In the genomic region with DNA sequence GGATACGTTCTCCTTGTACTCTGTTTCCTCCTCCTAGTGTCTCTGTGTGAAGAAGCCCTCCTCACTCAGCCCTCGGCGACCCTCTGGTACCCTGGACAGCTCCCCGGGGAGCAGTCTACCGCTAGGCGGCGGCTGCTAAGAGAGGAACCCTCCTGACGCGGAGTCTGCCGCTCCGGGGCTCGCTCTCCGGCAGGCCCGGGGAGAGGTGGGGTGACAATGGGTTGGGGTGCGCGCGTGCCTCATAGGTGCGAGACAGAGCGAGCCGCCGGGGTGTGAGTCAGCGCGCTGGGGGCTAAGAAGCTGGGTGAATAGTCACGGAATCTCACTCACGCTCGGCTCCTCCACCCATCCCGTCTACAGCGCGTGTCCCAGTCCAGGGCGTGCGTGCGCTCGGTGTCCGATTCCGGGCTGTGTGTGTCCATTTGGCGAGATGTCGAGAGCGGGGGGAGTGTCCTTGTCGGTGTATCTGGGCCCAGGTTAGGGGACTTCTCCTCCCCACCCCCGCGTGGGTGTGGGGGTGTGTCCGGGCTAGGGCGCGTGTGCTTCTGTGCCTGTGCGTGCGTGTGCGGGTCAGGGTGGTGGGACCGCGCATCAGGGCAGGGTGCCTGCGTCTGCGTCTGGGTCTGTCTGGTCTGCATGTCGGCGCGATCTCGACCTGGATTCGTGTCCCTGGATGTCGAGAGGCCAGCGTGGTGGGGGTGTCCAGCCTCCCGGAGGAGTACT, we compare ENCODE assay signal across 9 cellular contexts. TPM values are rescaled to one million over a fixed set of nuclear protein-coding genes. Genes with fewer than 3 reads are reported as not detected.
A peak's percentile ranks its signal among the peaks of the same experiment; 100 is the strongest.
DNase-seq lines count a peak whose midpoint lies in the region; ATAC-seq and TF ChIP-seq lines count a peak whose summit lies in the region.
"Had no signal": no experiment of that assay in that cellular context is flagged by ENCODE, and none has a peak within 500 bp of the region (broad histone marks: within the 10 kb centered on the region; RNA-seq: fewer than 3 reads in every experiment).

No MANE protein-coding gene starts in this region.

- no peak overlapping the region for H3K27ac Mint-ChIP-seq in chondrocyte (ENCODE audit: unreplicated experiment)

- peaks cover 45% of the 10 kb centered on the region for H3K27me3 Mint-ChIP-seq in chondrocyte (ENCODE audit: low read depth)

- intact Hi-C loops in lower leg skin (cut with DNase I; ENCODE audit: low total_unique reads), result no loop called here

- H3K9me3 Mint-ChIP-seq in chondrocyte (ENCODE audit: low read depth), result no peaks in the 10 kb centered on the region

- no peak for TF ChIP-seq POLR2A in lower leg skin (IDR thresholded peaks at IDR 0.05)

- H3K4me1 Mint-ChIP-seq in chondrocyte (ENCODE audit: low read depth), result peaks cover 8% of the 10 kb centered on the region

- TF ChIP-seq CTCF in chondrocyte (IDR thresholded peaks at IDR 0.05) (peak; percentile 76), lower leg skin (IDR thresholded peaks at IDR 0.05) (no peak)

- WGBS in lower leg skin, 2 donors, result 2 to 4% methylated on average over 32 to 50 of the region's 59 CpGs

- no peaks in the 10 kb centered on the region for H3K36me3 Mint-ChIP-seq in chondrocyte (ENCODE audit: low read depth)

- H3K4me3 ChIP-seq in lower leg skin (ENCODE audit: low read depth, poor library complexity, severe bottlenecking), result no peak overlapping the region

- DNase-seq in Daoy (ENCODE audit: low read depth), result peak; percentile 71
- DNase-seq in NCI-H1105 (lab: John Stamatoyannopoulos, UW), result peak; percentile 18
- DNase-seq in chondrocyte (ENCODE audit: low spot score), result no peak
- DNase-seq in lower leg skin (ENCODE audit: low spot score in 2 of 2), result peak; percentile 22 to 88
- DNase-seq in stimulated activated CD8-positive, alpha-beta memory T cell treated with anti-CD3 and anti-CD28 coated beads, Interleukin-7, amount 100 ng/mL, for 24 hours (ENCODE audit: low read depth), result peak; percentile 4

- ATAC-seq in HG02885 (IDR thresholded peaks at IDR 0.05; ENCODE audit: poor library complexity, unreplicated experiment), result no peak
- no peak for ATAC-seq in HG02642 (IDR thresholded peaks at IDR 0.05; ENCODE audit: poor library complexity, unreplicated experiment)
- no peak for ATAC-seq in GM21619 (IDR thresholded peaks at IDR 0.05; ENCODE audit: unreplicated experiment)

- H3K4me3 Mint-ChIP-seq in chondrocyte (ENCODE audit: unreplicated experiment), result peak overlapping the region; percentile 59

RNA-seq across cellular contexts. Expression of gene HS3ST2, which starts 0.6 kb away (rescaled TPM):
- total RNA-seq in Daoy (2014; rRNA removed; shearing (Covaris generic)), result not detected in 2 replicates
- not detected in 3 replicates for total RNA-seq in chondrocyte
- total RNA-seq in lower leg skin, result 1 to 10 TPM in 2 of 4 donors, under 1 TPM in 1, not detected in 1; 0.23 to 2.7 (median 1.7) TPM
- total RNA-seq: renal cortical epithelial cell had no signal
